Comparison of ENCODE assay signal across 1 cellular context in the genomic region with DNA sequence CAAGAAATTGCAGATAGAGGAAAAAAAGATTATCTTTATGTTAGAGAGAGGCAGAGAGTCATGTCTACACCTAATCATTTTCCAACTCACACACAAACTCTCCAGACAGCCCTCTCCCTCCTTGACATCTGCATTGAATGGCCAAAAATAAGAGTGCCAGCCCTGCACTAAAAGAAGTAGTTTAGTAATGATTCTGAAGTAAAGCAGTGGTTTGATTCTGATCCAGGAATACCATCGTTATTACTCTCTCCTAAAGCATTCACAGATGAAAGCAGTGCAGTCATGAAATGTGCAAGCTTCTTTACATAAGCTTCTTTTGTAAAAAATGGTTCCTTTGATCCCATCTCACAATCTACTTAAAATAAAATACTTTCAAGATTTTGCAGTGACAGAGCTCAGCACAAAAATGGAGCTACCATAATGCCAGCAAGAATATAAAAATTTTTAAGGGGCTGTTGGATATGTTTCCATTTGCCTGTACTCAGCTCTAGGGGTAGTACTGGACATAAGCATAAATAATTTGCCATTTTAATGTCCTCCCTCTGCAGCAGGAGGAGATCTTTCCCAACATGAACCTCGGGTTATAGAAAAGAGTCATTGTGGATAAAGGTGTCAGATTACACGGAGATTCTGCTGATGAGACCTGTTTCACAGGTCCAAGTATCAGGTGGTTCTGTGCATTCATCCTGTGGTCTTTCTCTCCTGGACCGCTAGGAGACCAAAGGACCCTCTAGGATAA.
TF ChIP-seq lines count a peak whose summit lies in the region.

No MANE protein-coding gene starts in this region.

TF ChIP-seq in GM23338, 12 proteins besides CTCF, POLR2A, EP300 and RAD21 (continued from another document):
- TF ChIP-seq, protein P1, sequence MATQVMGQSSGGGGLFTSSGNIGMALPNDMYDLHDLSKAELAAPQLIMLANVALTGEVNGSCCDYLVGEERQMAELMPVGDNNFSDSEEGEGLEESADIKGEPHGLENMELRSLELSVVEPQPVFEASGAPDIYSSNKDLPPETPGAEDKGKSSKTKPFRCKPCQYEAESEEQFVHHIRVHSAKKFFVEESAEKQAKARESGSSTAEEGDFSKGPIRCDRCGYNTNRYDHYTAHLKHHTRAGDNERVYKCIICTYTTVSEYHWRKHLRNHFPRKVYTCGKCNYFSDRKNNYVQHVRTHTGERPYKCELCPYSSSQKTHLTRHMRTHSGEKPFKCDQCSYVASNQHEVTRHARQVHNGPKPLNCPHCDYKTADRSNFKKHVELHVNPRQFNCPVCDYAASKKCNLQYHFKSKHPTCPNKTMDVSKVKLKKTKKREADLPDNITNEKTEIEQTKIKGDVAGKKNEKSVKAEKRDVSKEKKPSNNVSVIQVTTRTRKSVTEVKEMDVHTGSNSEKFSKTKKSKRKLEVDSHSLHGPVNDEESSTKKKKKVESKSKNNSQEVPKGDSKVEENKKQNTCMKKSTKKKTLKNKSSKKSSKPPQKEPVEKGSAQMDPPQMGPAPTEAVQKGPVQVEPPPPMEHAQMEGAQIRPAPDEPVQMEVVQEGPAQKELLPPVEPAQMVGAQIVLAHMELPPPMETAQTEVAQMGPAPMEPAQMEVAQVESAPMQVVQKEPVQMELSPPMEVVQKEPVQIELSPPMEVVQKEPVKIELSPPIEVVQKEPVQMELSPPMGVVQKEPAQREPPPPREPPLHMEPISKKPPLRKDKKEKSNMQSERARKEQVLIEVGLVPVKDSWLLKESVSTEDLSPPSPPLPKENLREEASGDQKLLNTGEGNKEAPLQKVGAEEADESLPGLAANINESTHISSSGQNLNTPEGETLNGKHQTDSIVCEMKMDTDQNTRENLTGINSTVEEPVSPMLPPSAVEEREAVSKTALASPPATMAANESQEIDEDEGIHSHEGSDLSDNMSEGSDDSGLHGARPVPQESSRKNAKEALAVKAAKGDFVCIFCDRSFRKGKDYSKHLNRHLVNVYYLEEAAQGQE (IDR thresholded peaks at IDR 0.05; ENCODE audit: unreplicated experiment), result no peak
- TF ChIP-seq, protein P2, sequence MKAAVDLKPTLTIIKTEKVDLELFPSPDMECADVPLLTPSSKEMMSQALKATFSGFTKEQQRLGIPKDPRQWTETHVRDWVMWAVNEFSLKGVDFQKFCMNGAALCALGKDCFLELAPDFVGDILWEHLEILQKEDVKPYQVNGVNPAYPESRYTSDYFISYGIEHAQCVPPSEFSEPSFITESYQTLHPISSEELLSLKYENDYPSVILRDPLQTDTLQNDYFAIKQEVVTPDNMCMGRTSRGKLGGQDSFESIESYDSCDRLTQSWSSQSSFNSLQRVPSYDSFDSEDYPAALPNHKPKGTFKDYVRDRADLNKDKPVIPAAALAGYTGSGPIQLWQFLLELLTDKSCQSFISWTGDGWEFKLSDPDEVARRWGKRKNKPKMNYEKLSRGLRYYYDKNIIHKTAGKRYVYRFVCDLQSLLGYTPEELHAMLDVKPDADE (IDR thresholded peaks at IDR 0.05), result no peak
- TF ChIP-seq STAT1 (IDR thresholded peaks at IDR 0.05; ENCODE audit: unreplicated experiment) (no peak), EZH2 (IDR thresholded peaks at IDR 0.05; ENCODE audit: low read depth, unreplicated experiment) (no peak), JUNB (IDR thresholded peaks at IDR 0.05; ENCODE audit: unreplicated experiment) (no peak)
- TF ChIP-seq, protein P3, sequence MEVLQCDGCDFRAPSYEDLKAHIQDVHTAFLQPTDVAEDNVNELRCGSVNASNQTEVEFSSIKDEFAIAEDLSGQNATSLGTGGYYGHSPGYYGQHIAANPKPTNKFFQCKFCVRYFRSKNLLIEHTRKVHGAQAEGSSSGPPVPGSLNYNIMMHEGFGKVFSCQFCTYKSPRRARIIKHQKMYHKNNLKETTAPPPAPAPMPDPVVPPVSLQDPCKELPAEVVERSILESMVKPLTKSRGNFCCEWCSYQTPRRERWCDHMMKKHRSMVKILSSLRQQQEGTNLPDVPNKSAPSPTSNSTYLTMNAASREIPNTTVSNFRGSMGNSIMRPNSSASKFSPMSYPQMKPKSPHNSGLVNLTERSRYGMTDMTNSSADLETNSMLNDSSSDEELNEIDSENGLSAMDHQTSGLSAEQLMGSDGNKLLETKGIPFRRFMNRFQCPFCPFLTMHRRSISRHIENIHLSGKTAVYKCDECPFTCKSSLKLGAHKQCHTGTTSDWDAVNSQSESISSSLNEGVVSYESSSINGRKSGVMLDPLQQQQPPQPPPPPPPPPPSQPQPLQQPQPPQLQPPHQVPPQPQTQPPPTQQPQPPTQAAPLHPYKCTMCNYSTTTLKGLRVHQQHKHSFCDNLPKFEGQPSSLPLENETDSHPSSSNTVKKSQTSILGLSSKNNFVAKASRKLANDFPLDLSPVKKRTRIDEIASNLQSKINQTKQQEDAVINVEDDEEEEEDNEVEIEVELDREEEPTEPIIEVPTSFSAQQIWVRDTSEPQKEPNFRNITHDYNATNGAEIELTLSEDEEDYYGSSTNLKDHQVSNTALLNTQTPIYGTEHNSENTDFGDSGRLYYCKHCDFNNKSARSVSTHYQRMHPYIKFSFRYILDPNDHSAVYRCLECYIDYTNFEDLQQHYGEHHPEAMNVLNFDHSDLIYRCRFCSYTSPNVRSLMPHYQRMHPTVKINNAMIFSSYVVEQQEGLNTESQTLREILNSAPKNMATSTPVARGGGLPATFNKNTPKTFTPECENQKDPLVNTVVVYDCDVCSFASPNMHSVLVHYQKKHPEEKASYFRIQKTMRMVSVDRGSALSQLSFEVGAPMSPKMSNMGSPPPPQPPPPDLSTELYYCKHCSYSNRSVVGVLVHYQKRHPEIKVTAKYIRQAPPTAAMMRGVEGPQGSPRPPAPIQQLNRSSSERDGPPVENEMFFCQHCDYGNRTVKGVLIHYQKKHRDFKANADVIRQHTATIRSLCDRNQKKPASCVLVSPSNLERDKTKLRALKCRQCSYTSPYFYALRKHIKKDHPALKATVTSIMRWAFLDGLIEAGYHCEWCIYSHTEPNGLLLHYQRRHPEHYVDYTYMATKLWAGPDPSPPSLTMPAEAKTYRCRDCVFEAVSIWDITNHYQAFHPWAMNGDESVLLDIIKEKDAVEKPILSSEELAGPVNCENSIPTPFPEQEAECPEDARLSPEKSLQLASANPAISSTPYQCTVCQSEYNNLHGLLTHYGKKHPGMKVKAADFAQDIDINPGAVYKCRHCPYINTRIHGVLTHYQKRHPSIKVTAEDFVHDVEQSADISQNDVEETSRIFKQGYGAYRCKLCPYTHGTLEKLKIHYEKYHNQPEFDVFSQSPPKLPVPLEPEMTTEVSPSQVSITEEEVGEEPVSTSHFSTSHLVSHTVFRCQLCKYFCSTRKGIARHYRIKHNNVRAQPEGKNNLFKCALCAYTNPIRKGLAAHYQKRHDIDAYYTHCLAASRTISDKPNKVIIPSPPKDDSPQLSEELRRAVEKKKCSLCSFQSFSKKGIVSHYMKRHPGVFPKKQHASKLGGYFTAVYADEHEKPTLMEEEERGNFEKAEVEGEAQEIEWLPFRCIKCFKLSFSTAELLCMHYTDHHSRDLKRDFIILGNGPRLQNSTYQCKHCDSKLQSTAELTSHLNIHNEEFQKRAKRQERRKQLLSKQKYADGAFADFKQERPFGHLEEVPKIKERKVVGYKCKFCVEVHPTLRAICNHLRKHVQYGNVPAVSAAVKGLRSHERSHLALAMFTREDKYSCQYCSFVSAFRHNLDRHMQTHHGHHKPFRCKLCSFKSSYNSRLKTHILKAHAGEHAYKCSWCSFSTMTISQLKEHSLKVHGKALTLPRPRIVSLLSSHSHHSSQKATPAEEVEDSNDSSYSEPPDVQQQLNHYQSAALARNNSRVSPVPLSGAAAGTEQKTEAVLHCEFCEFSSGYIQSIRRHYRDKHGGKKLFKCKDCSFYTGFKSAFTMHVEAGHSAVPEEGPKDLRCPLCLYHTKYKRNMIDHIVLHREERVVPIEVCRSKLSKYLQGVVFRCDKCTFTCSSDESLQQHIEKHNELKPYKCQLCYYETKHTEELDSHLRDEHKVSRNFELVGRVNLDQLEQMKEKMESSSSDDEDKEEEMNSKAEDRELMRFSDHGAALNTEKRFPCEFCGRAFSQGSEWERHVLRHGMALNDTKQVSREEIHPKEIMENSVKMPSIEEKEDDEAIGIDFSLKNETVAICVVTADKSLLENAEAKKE (CRISPR knock-in tag; IDR thresholded peaks at IDR 0.05), result no peak
TF ChIP-seq in GM23338: peak in this region for 0.
